In genomic region chr5:72408127-72408526, GRCh38 we compare ENCODE assay signal across 23 cellular contexts.
"Had no signal": no experiment of that assay in that cellular context is flagged by ENCODE, and none has a peak within 500 bp of the region (broad histone marks: within the 10 kb centered on the region; RNA-seq: fewer than 3 reads in every experiment).

No MANE protein-coding gene starts in this region.

- H3K4me3 ChIP-seq: gastroesophageal sphincter, thoracic aorta had no signal

- DNase-seq: activated CD4-positive, alpha-beta T cell treated with anti-CD3 and anti-CD28 coated beads for 36 hours; activated CD4-positive, CD25-positive, alpha-beta regulatory T cell; activated CD8-positive, alpha-beta memory T cell treated with anti-CD3 and anti-CD28 coated beads, Interleukin-2, amount 10 ng/mL, durations not matched to agents 7 days and 5 days; activated CD8-positive, alpha-beta T cell treated with anti-CD3 and anti-CD28 coated beads, Interleukin-2, amount 10 ng/mL, durations not matched to agents 7 days and 5 days; activated naive CD4-positive, alpha-beta T cell; activated T-cell treated with anti-CD3 and anti-CD28 coated beads, Interleukin-2, amount 50 U/mL, for 48 hours; anterior cingulate cortex; dermis blood vessel endothelial cell; effector memory CD4-positive, alpha-beta T cell; hippocampal formation; left cardiac atrium; left ventricle myocardium superior; midbrain; naive thymus-derived CD8-positive, alpha-beta T cell; stimulated activated CD4-positive, alpha-beta T cell treated with anti-CD3 and anti-CD28 coated beads, Interleukin-4, amount 100 ng/mL, for 1 hour; T-helper 1 cell had no signal

- H3K9me3 Mint-ChIP-seq: activated T-helper 2 cell treated with anti-CD3 and anti-CD28 coated beads, Interferon-gamma antibody, Interleukin-2, Interleukin-4, amounts not matched to agents 10 μg/mL and 5 μg/mL and 100 μg/mL, durations not matched to agents 14 hours and 24 hours and 36 hours; neural crest cell; T-helper 2 cell treated with Interferon-gamma antibody and Interleukin-4, amounts not matched to agents 5 μg/mL and 100 μg/mL, for 36 hours had no signal

- H3K4me3 Mint-ChIP-seq: activated CD4-positive, alpha-beta T cell treated with anti-CD3 and anti-CD28 coated beads for 36 hours; activated CD8-positive, alpha-beta memory T cell treated with anti-CD3 and anti-CD28 coated beads, Interleukin-2, amount 10 ng/mL, durations not matched to agents 7 days and 5 days; activated CD8-positive, alpha-beta T cell treated with anti-CD3 and anti-CD28 coated beads, Interleukin-2, amount 10 ng/mL, durations not matched to agents 7 days and 5 days; activated naive CD8-positive, alpha-beta T cell; naive thymus-derived CD8-positive, alpha-beta T cell; neural crest cell; stimulated activated naive CD8-positive, alpha-beta T cell treated with anti-CD3 and anti-CD28 coated beads, Interleukin-15, Interleukin-2, amounts not matched to agents 100 ng/mL and 50 ng/mL, for 24 hours; T-helper 2 cell treated with Interferon-gamma antibody and Interleukin-4, amounts not matched to agents 5 μg/mL and 100 μg/mL, for 36 hours had no signal

- H3K27me3 ChIP-seq: gastroesophageal sphincter had no signal

- H3K9me3 ChIP-seq: gastroesophageal sphincter, thoracic aorta had no signal

- H3K36me3 ChIP-seq: gastroesophageal sphincter, thoracic aorta had no signal

- H3K27ac ChIP-seq: gastroesophageal sphincter, thoracic aorta had no signal

- ATAC-seq: activated CD4-positive, alpha-beta T cell treated with anti-CD3 and anti-CD28 coated beads for 36 hours; activated CD8-positive, alpha-beta memory T cell treated with anti-CD3 and anti-CD28 coated beads, Interleukin-2, amount 10 ng/mL, durations not matched to agents 7 days and 5 days; activated CD8-positive, alpha-beta T cell treated with anti-CD3 and anti-CD28 coated beads, Interleukin-2, amount 10 ng/mL, durations not matched to agents 7 days and 5 days; naive thymus-derived CD8-positive, alpha-beta T cell had no signal

- H3K4me1 Mint-ChIP-seq: activated CD4-positive, alpha-beta T cell treated with anti-CD3 and anti-CD28 coated beads for 36 hours; activated CD8-positive, alpha-beta memory T cell treated with anti-CD3 and anti-CD28 coated beads, Interleukin-2, amount 10 ng/mL, durations not matched to agents 7 days and 5 days; naive thymus-derived CD8-positive, alpha-beta T cell; neural crest cell had no signal

- H3K27ac Mint-ChIP-seq: activated CD4-positive, alpha-beta T cell treated with anti-CD3 and anti-CD28 coated beads for 36 hours; activated CD8-positive, alpha-beta memory T cell treated with anti-CD3 and anti-CD28 coated beads, Interleukin-2, amount 10 ng/mL, durations not matched to agents 7 days and 5 days; activated CD8-positive, alpha-beta T cell treated with anti-CD3 and anti-CD28 coated beads, Interleukin-2, amount 10 ng/mL, durations not matched to agents 7 days and 5 days; activated naive CD8-positive, alpha-beta T cell; activated T-helper 2 cell treated with anti-CD3 and anti-CD28 coated beads, Interferon-gamma antibody, Interleukin-2, Interleukin-4, amounts not matched to agents 10 μg/mL and 5 μg/mL and 100 μg/mL, durations not matched to agents 14 hours and 24 hours and 36 hours; naive thymus-derived CD8-positive, alpha-beta T cell; stimulated activated naive CD8-positive, alpha-beta T cell treated with anti-CD3 and anti-CD28 coated beads, Interleukin-15, Interleukin-2, amounts not matched to agents 100 ng/mL and 50 ng/mL, for 24 hours; T-helper 2 cell treated with Interferon-gamma antibody and Interleukin-4, amounts not matched to agents 5 μg/mL and 100 μg/mL, for 36 hours had no signal

- H3K36me3 Mint-ChIP-seq: activated CD8-positive, alpha-beta memory T cell treated with anti-CD3 and anti-CD28 coated beads, Interleukin-2, amount 10 ng/mL, durations not matched to agents 7 days and 5 days; activated naive CD8-positive, alpha-beta T cell had no signal
